20 cellular contexts compared by ENCODE assay signal in the genomic region with DNA sequence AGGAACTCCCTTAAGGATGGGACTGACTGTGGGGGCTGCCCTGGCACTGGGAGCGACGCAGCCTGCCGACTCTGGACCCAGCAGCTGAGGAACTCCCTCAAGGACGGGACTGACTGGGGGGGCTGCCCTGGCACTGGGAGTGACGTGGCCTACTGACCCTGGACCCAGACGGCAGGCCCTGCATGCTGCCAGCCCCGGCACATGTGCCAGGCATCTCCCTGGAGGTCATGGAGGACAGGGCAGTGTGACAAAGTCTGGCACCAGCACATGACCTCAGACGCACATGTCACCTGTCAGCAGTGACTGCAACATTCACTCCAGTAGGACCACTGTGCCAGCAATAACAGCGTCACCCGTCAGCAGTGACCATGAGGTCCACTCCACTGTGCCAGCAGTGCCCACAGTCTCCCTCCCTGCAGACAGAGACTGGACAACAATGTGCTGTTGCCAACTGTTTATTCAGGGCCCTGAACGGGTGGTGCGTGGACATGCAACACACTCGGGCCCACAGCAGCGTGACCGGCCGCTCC. TPM values are rescaled to one million over a fixed set of nuclear protein-coding genes. Genes with fewer than 3 reads are reported as not detected.
DNase-seq lines count a peak whose midpoint lies in the region; ATAC-seq and TF ChIP-seq lines count a peak whose summit lies in the region.
"Had no signal": no experiment of that assay in that cellular context is flagged by ENCODE, and none has a peak within 500 bp of the region (broad histone marks: within the 10 kb centered on the region; RNA-seq: fewer than 3 reads in every experiment).

No MANE protein-coding gene starts in this region.

- peak; percentile 58 for DNase-seq in cerebellar cortex (ENCODE audit: low spot score)
- DNase-seq in right atrium auricular region (ENCODE audit: low spot score), result peak; percentile 86
- peak in 8 of 10 donors; percentile 52 to 96 (median 75) for DNase-seq in posterior cingulate gyrus
- DNase-seq in Karpas-422, result no peak
- no peak for DNase-seq in D341Med (ENCODE audit: low spot score)
- no peak for DNase-seq in naive thymus-derived CD4-positive, alpha-beta T cell
- no peak for DNase-seq in tibial nerve (ENCODE audit: low spot score in 2 of 2)
- DNase-seq: activated CD4-positive, alpha-beta T cell treated with anti-CD3 and anti-CD28 coated beads, Interleukin-2, amount 50 U/mL, for 1 hour; activated T-cell treated with anti-CD3 and anti-CD28 coated beads, Interleukin-2, amount 50 U/mL, for 1 hour; foreskin keratinocyte; HFFc6; mesenchymal stem cell; NCI-H2081; nephron progenitor cell had no signal

- 27 to 70% methylated on average over 5 to 12 of the region's 16 CpGs for WGBS in tibial nerve, 2 donors

- H3K4me1 ChIP-seq in right atrium auricular region (peaks cover 0 to 26% of the 10 kb centered on the region in 2 donors), Karpas-422 (ENCODE audit: low read length) (peaks cover 12% of the 10 kb centered on the region), tibial nerve (peaks cover 0 to 33% (median 14%) of the 10 kb centered on the region in 4 donors)
- H3K4me1 ChIP-seq in naive thymus-derived CD4-positive, alpha-beta T cell (ENCODE audit: control insufficient read depth in 2 of 2, insufficient read depth in 2 of 2, low read length in 2 of 2), result peaks cover 4 to 7% of the 10 kb centered on the region in 2 donors
- H3K4me1 ChIP-seq: foreskin keratinocyte had no signal

- H3K9me2 ChIP-seq in Karpas-422 (replicated peaks; ENCODE audit: insufficient read depth, low read length), result no peaks in the 10 kb centered on the region

- peaks cover 5% of the 10 kb centered on the region; the same call in 1 of the 2 replicates for H4K20me1 ChIP-seq in Karpas-422 (ENCODE audit: insufficient read depth, low read depth, low read length)

- POLR2A ChIA-PET in naive thymus-derived CD4-positive, alpha-beta T cell (lab: Charles Lee), result no interaction called here

- no peaks in the 10 kb centered on the region for H3K27me3 ChIP-seq in right atrium auricular region
- no peaks in the 10 kb centered on the region for H3K27me3 ChIP-seq in Karpas-422 (ENCODE audit: low read length)
- H3K27me3 ChIP-seq in naive thymus-derived CD4-positive, alpha-beta T cell (ENCODE audit: control insufficient read depth in 2 of 2, insufficient read depth in 2 of 2, low read length in 2 of 2), result no peaks in the 10 kb centered on the region
- no peaks in the 10 kb centered on the region for H3K27me3 ChIP-seq in tibial nerve
- H3K27me3 ChIP-seq: foreskin keratinocyte had no signal

- TF ChIP-seq POLR2A in tibial nerve (IDR thresholded peaks at IDR 0.05), result no peak

- peaks cover 41% of the 10 kb centered on the region for H3K36me3 ChIP-seq in right atrium auricular region
- H3K36me3 ChIP-seq in Karpas-422 (ENCODE audit: insufficient read depth, low read length), result 0 out of 2 replicates have a peak, but pooled peaks cover 3% of the 10 kb centered on the region
- peaks cover 0 to 43% (median 6%) of the 10 kb centered on the region in 3 experiments for H3K36me3 ChIP-seq in naive thymus-derived CD4-positive, alpha-beta T cell (ENCODE audit: control insufficient read depth in 2 of 3, insufficient read depth in 3 of 3, low read length in 3 of 3)
- peaks cover 4 to 56% (median 29%) of the 10 kb centered on the region in 3 donors for H3K36me3 ChIP-seq in tibial nerve

- no peak overlapping the region for H3K4me3 ChIP-seq in right atrium auricular region
- no peak overlapping the region for H3K4me3 ChIP-seq in Karpas-422 (ENCODE audit: low read length)
- no peak overlapping the region for H3K4me3 ChIP-seq in naive thymus-derived CD4-positive, alpha-beta T cell (ENCODE audit: low read length)
- no peak overlapping the region for H3K4me3 ChIP-seq in tibial nerve

- no peak for ATAC-seq in naive thymus-derived CD4-positive, alpha-beta T cell
- ATAC-seq: foreskin keratinocyte had no signal

- TF ChIP-seq CTCF in 22Rv1 (IDR thresholded peaks at IDR 0.05) (no peak), right atrium auricular region (IDR thresholded peaks at IDR 0.05) (no peak), tibial nerve (IDR thresholded peaks at IDR 0.05) (no peak)

- intact Hi-C loops in posterior cingulate gyrus (cut with DNase I), result loop anchor here (10.0 kb wide), 2 partner anchors 95 to 145 kb away; partner anchors contain the start of genes AJM1, CCDC183, PHPT1 and TMEM141
- intact Hi-C loops in naive thymus-derived CD4-positive, alpha-beta T cell (cut with micrococcal nuclease), result loop anchor here (5.0 to 10.0 kb wide), 3 partner anchors 133 to 285 kb away; partner anchors contain the start of genes CYSRT1 (in 1 of the 2), NDOR1 (in 1 of the 2), RABL6 (in 1 of the 2) and RNF208 (in 1 of the 2)

- H3K9me3 ChIP-seq in right atrium auricular region (no peaks in the 10 kb centered on the region), Karpas-422 (ENCODE audit: low read length) (no peaks in the 10 kb centered on the region), tibial nerve (no peaks in the 10 kb centered on the region)
- H3K9me3 ChIP-seq in naive thymus-derived CD4-positive, alpha-beta T cell (ENCODE audit: control insufficient read depth in 2 of 3, low read length in 3 of 3), result peaks cover 0 to 4% (median 0%) of the 10 kb centered on the region in 3 experiments

- peak overlapping the region in 1 of 10 donors; percentile 20 for H3K4me3 Mint-ChIP-seq in naive thymus-derived CD4-positive, alpha-beta T cell
- H3K4me3 Mint-ChIP-seq: activated naive CD8-positive, alpha-beta T cell; CD14-positive monocyte; central memory CD8-positive, alpha-beta T cell; HFFc6; nephron progenitor cell had no signal

- CTCF ChIA-PET in naive thymus-derived CD4-positive, alpha-beta T cell (lab: Charles Lee), result no interaction called here

- peaks cover 0 to 10% (median 1%) of the 10 kb centered on the region in 11 donors for H3K9me3 Mint-ChIP-seq in naive thymus-derived CD4-positive, alpha-beta T cell
- H3K9me3 Mint-ChIP-seq: central memory CD8-positive, alpha-beta T cell; HFFc6; nephron progenitor cell had no signal

- TF ChIP-seq EP300 in tibial nerve (IDR thresholded peaks at IDR 0.05), result no peak

- peaks cover 0 to 22% (median 12%) of the 10 kb centered on the region in 5 donors for H3K36me3 Mint-ChIP-seq in naive thymus-derived CD4-positive, alpha-beta T cell
- H3K36me3 Mint-ChIP-seq: activated naive CD8-positive, alpha-beta T cell had no signal

- H3K4me1 Mint-ChIP-seq in naive thymus-derived CD4-positive, alpha-beta T cell, result peaks cover 0 to 22% (median 5%) of the 10 kb centered on the region in 7 donors

- no peaks in the 10 kb centered on the region for H3K27me3 Mint-ChIP-seq in naive thymus-derived CD4-positive, alpha-beta T cell
- H3K27me3 Mint-ChIP-seq: activated naive CD8-positive, alpha-beta T cell; central memory CD8-positive, alpha-beta T cell had no signal

- no peak overlapping the region for H3K4me2 ChIP-seq in Karpas-422 (ENCODE audit: low read depth, low read length, poor library complexity, severe bottlenecking)

- no peak overlapping the region for H3K27ac Mint-ChIP-seq in naive thymus-derived CD4-positive, alpha-beta T cell
- H3K27ac Mint-ChIP-seq: activated naive CD8-positive, alpha-beta T cell; HFFc6 had no signal

- H2AFZ ChIP-seq in Karpas-422 (ENCODE audit: low read length), result no peak overlapping the region

- H3K27ac ChIP-seq in 22Rv1 (0 out of 2 replicates have a peak overlapping the region, but pooled peaks have one; percentile 25), right atrium auricular region (peak overlapping the region; percentile 91 to 96), Karpas-422 (ENCODE audit: low read length) (no peak overlapping the region), tibial nerve (peak overlapping the region in 1 of 4 donors; percentile 30)
- H3K27ac ChIP-seq in naive thymus-derived CD4-positive, alpha-beta T cell (ENCODE audit: low read depth, low read length), result no peak overlapping the region
- H3K27ac ChIP-seq: foreskin keratinocyte had no signal

- no peak overlapping the region for H3K9ac ChIP-seq in Karpas-422 (ENCODE audit: low read length)

- H3K79me2 ChIP-seq in Karpas-422 (ENCODE audit: low read length), result peaks cover 12% of the 10 kb centered on the region

RNA-seq across cellular contexts. Expression of gene FBXW5, which starts 4.5 kb away (rescaled TPM):
- total RNA-seq in right atrium auricular region, result 100 to 1,000 TPM; 203 to 233 TPM
- total RNA-seq in Karpas-422 (2014; rRNA removed; shearing (Covaris generic); ENCODE audit: low replicate concordance), result 37.3 and 103 TPM in 2 replicates
- total RNA-seq in naive thymus-derived CD4-positive, alpha-beta T cell, result 100 to 1,000 TPM in 1 of 5 experiments, 10 to 100 TPM in 4; 54.3 to 105 (median 94.5) TPM
- 100 to 1,000 TPM in 1 of 2 donors, 10 to 100 TPM in 1; 59.1 to 113 TPM for polyA plus RNA-seq in naive thymus-derived CD4-positive, alpha-beta T cell
- total RNA-seq in tibial nerve, result 100 to 1,000 TPM; 138 to 227 (median 193) TPM

RNA-seq across cellular contexts. Expression of gene C8G, which starts 5.0 kb away (rescaled TPM):
- not detected for total RNA-seq in right atrium auricular region
- not detected in 2 replicates for total RNA-seq in Karpas-422 (2014; rRNA removed; shearing (Covaris generic); ENCODE audit: low replicate concordance)
- 1 to 10 TPM in 3 of 5 experiments, under 1 TPM in 2; 0.77 to 3.6 (median 1.4) TPM for total RNA-seq in naive thymus-derived CD4-positive, alpha-beta T cell
- polyA plus RNA-seq in naive thymus-derived CD4-positive, alpha-beta T cell, result not detected
- total RNA-seq in tibial nerve, result 1 to 10 TPM in 2 of 4 donors, not detected in 2; 3.3 to 5.1 TPM
- total RNA-seq: Daoy had no signal

RNA-seq across cellular contexts. Expression of gene LCN12, which starts 12.0 kb away (rescaled TPM):
- total RNA-seq in right atrium auricular region (10 to 100 TPM; 10.8 to 11.3 TPM), tibial nerve (10 to 100 TPM in 2 of 4 donors, 1 to 10 TPM in 2; 2.4 to 16.8 (median 7.8) TPM)
- not detected in 2 replicates for total RNA-seq in Karpas-422 (2014; rRNA removed; shearing (Covaris generic); ENCODE audit: low replicate concordance)
- 1 to 10 TPM in 4 of 5 experiments, under 1 TPM in 1; 0.89 to 4.9 (median 2.6) TPM for total RNA-seq in naive thymus-derived CD4-positive, alpha-beta T cell
- polyA plus RNA-seq in naive thymus-derived CD4-positive, alpha-beta T cell, result not detected
- total RNA-seq: Daoy, foreskin keratinocyte, urinary bladder had no signal
- polyA plus RNA-seq: CD14-positive monocyte had no signal

RNA-seq across cellular contexts. Expression of gene PTGDS, which starts 37.2 kb away (rescaled TPM):
- 1,000 to 10,000 TPM; 1,799 to 2,426 TPM for total RNA-seq in right atrium auricular region
- not detected in 2 replicates for total RNA-seq in Karpas-422 (2014; rRNA removed; shearing (Covaris generic); ENCODE audit: low replicate concordance)
- total RNA-seq in naive thymus-derived CD4-positive, alpha-beta T cell, result 10 to 100 TPM in 1 of 5 experiments, 1 to 10 TPM in 3, under 1 TPM in 1; 0.97 to 68.7 (median 4.3) TPM
- not detected for polyA plus RNA-seq in naive thymus-derived CD4-positive, alpha-beta T cell
- 1,000 to 10,000 TPM; 1,059 to 8,972 (median 6,550) TPM for total RNA-seq in tibial nerve
- total RNA-seq: Daoy, foreskin keratinocyte, HFFc6 had no signal
- polyA plus RNA-seq: foreskin keratinocyte had no signal

RNA-seq across cellular contexts. Expression of gene LCNL1, which starts 42.7 kb away (rescaled TPM):
- total RNA-seq in right atrium auricular region, result 1 to 10 TPM in 1 of 2 donors, under 1 TPM in 1; 0.24 to 1.1 TPM
- not detected in 2 replicates for total RNA-seq in Karpas-422 (2014; rRNA removed; shearing (Covaris generic); ENCODE audit: low replicate concordance)
- total RNA-seq in naive thymus-derived CD4-positive, alpha-beta T cell, result 1 to 10 TPM in 1 of 5 experiments, under 1 TPM in 2, not detected in 2; 0.12 to 1.9 (median 0.13) TPM
- not detected for polyA plus RNA-seq in naive thymus-derived CD4-positive, alpha-beta T cell
- total RNA-seq in tibial nerve, result 10 to 100 TPM; 14.7 to 86.3 (median 64.3) TPM
- total RNA-seq: Daoy, foreskin keratinocyte, HFFc6 had no signal
- polyA plus RNA-seq: CD14-positive monocyte, foreskin keratinocyte had no signal

Comparison
In these comparisons a context has a peak if more than half of its experiments do, and no peak if none do; other contexts are left out.
1. H3K27ac ChIP-seq: peak in 22Rv1 (single experiment) and right atrium auricular region (2 of 2); none in Karpas-422 (single experiment) and naive thymus-derived CD4-positive, alpha-beta T cell (single experiment).
2. DNase-seq: peak in cerebellar cortex (single experiment), right atrium auricular region (single experiment) and posterior cingulate gyrus (8 of 10); none in Karpas-422 (single experiment), D341Med (single experiment), naive thymus-derived CD4-positive, alpha-beta T cell (0 of 9) and tibial nerve (0 of 2).